Comparison of ENCODE assay signal across 31 cellular contexts in genomic region chr2:21696900-21697299, GRCh38.
A peak's percentile ranks its signal among the peaks of the same experiment; 100 is the strongest.
DNase-seq lines count a peak whose midpoint lies in the region; ATAC-seq and TF ChIP-seq lines count a peak whose summit lies in the region.
"Had no signal": no experiment of that assay in that cellular context is flagged by ENCODE, and none has a peak within 500 bp of the region (broad histone marks: within the 10 kb centered on the region; RNA-seq: fewer than 3 reads in every experiment).

No MANE protein-coding gene starts in this region.

- no peaks in the 10 kb centered on the region; the same call in 1 of the 2 replicates for H3K79me2 ChIP-seq in H9 (ENCODE audit: insufficient read depth, low read length)

- H3K27ac Mint-ChIP-seq in H9 = no peak overlapping the region
- H3K27ac Mint-ChIP-seq: B cell; CD14-positive monocyte; CD4-positive, alpha-beta memory T cell; CD4-positive, alpha-beta T cell; CD4-positive, CD25-positive, alpha-beta regulatory T cell; CD8-positive, alpha-beta memory T cell; CD8-positive, alpha-beta T cell had no signal

- no peaks in the 10 kb centered on the region for H3K36me3 ChIP-seq in esophagus muscularis mucosa
- H3K36me3 ChIP-seq: BE2C; BLaER1; BLaER1 treated with 17β-estradiol and CSF1 and Interleukin-3, amounts not matched to agents 10 nM and 100 nM had no signal

- no peak overlapping the region for H3K4me2 ChIP-seq in H9 (ENCODE audit: insufficient read depth, insufficient read length, low read length)
- H3K4me2 ChIP-seq: A549; BLaER1; BLaER1 treated with 17β-estradiol and CSF1 and Interleukin-3, amounts not matched to agents 10 nM and 100 nM had no signal

- TF ChIP-seq POLR2A in esophagus muscularis mucosa (IDR thresholded peaks at IDR 0.05; ENCODE audit: low read depth) = no peak

- DNase-seq in left ventricle myocardium superior = no peak
- DNase-seq in cardiac septum (ENCODE audit: low spot score) = no peak
- DNase-seq in esophagus muscularis mucosa (ENCODE audit: extremely low spot score) = peak; percentile 37
- no peak for DNase-seq in H9
- DNase-seq: 8988T; ACHN; AML-193; BE2C; C1 segment of cervical spinal cord; Caco-2; Calu3; CD4-positive, alpha-beta memory T cell; CD4-positive, alpha-beta T cell; CD4-positive, CD25-positive, alpha-beta regulatory T cell; CD8-positive, alpha-beta memory T cell; CD8-positive, alpha-beta T cell; COR-L47; DMS 273 treated with DMSO at 0.1 percent for 48 hours; DMS153; DMS53; DMS79; DMS79 treated with DMSO at 0.1 percent for 48 hours; DND-41; EL had no signal

- no peak overlapping the region for H2BK20ac ChIP-seq in H9 (ENCODE audit: low read depth, low read length, poor library complexity, severe bottlenecking)

- no peaks in the 10 kb centered on the region for H3K79me1 ChIP-seq in H9 (ENCODE audit: insufficient read depth, low read depth, low read length, poor library complexity, severe bottlenecking)

- no peak overlapping the region for H3K4me3 ChIP-seq in esophagus muscularis mucosa
- H3K4me3 ChIP-seq: A549; BLaER1; BLaER1 treated with 17β-estradiol and CSF1 and Interleukin-3, amounts not matched to agents 10 nM and 100 nM had no signal

- no peak overlapping the region for H2BK12ac ChIP-seq in H9 (ENCODE audit: insufficient read length, low read depth, low read length)

- no peak overlapping the region for H3K9ac ChIP-seq in H9 (ENCODE audit: extremely low read depth, insufficient read length, low read length)
- H3K9ac ChIP-seq: BLaER1; BLaER1 treated with 17β-estradiol and CSF1 and Interleukin-3, amounts not matched to agents 10 nM and 100 nM had no signal

- H3T11ph ChIP-seq in H9 (ENCODE audit: low read length) = no peak overlapping the region

- H3K18ac ChIP-seq in H9 (ENCODE audit: insufficient read length, low read depth, low read length) = no peak overlapping the region

- H3K23me2 ChIP-seq in H9 (ENCODE audit: insufficient read length, low read depth, low read length, poor library complexity, severe bottlenecking) = no peaks in the 10 kb centered on the region

- no peak overlapping the region for H2AFZ ChIP-seq in H9 (ENCODE audit: low read length)

- H2BK15ac ChIP-seq in H9 (ENCODE audit: low read depth, low read length) = no peak overlapping the region

- no peak overlapping the region for H2AK5ac ChIP-seq in H9 (ENCODE audit: insufficient read length, low read length)

- no peak for TF ChIP-seq EP300 in esophagus muscularis mucosa (IDR thresholded peaks at IDR 0.05)

- H3K23ac ChIP-seq in H9 (ENCODE audit: insufficient read length, low read depth, low read length) = no peak overlapping the region

- no peak overlapping the region for H3K4ac ChIP-seq in H9 (ENCODE audit: low read depth, low read length)

- H4K5ac ChIP-seq in H9 (ENCODE audit: insufficient read length, low read depth, low read length) = no peak overlapping the region

- TF ChIP-seq CTCF in esophagus muscularis mucosa (IDR thresholded peaks at IDR 0.05) (no peak), H9 (conservative IDR thresholded peaks at IDR 0.05) (no peak)

- H3K9me3 ChIP-seq in esophagus muscularis mucosa = no peaks in the 10 kb centered on the region
- no peaks in the 10 kb centered on the region for H3K9me3 ChIP-seq in H9 (ENCODE audit: control insufficient read depth, low read depth, low read length)
- H3K9me3 ChIP-seq: BE2C; BLaER1; BLaER1 treated with 17β-estradiol and CSF1 and Interleukin-3, amounts not matched to agents 10 nM and 100 nM; Caco-2 had no signal

- H4K91ac ChIP-seq in H9 (ENCODE audit: insufficient read length, low read depth, low read length) = no peak overlapping the region

- H2BK120ac ChIP-seq in H9 (ENCODE audit: low read depth, low read length, poor library complexity, severe bottlenecking) = no peak overlapping the region

- no peak overlapping the region for H4K8ac ChIP-seq in H9 (replicated peaks; ENCODE audit: insufficient read length, low read depth, low read length)

- H3K27ac ChIP-seq in esophagus muscularis mucosa (replicated peaks in 1 of 4) (no peak overlapping the region), H9 (ENCODE audit: insufficient read length, low read depth, low read length) (no peak overlapping the region)
- H3K27ac ChIP-seq: 22Rv1; A549; BLaER1; BLaER1 treated with 17β-estradiol and CSF1 and Interleukin-3, amounts not matched to agents 10 nM and 100 nM; C4-2B had no signal

- no peaks in the 10 kb centered on the region for H3K4me1 Mint-ChIP-seq in H9
- H3K4me1 Mint-ChIP-seq: B cell; CD14-positive monocyte; CD4-positive, alpha-beta memory T cell; CD4-positive, CD25-positive, alpha-beta regulatory T cell; CD8-positive, alpha-beta memory T cell had no signal

- peak; percentile 55 for ATAC-seq in left ventricle myocardium superior
- ATAC-seq: A549; CD8-positive, alpha-beta T cell had no signal

- no peak overlapping the region for H2BK5ac ChIP-seq in H9 (ENCODE audit: insufficient read length, low read length)

- H3K36me3 Mint-ChIP-seq in H9 (ENCODE audit: insufficient read depth in 1 of 3, low read depth in 3 of 3) = no peaks in the 10 kb centered on the region
- H3K36me3 Mint-ChIP-seq: CD14-positive monocyte; CD4-positive, alpha-beta memory T cell; CD4-positive, CD25-positive, alpha-beta regulatory T cell; CD8-positive, alpha-beta memory T cell; CD8-positive, alpha-beta T cell had no signal

- H3K4me3 Mint-ChIP-seq in H9 = no peak overlapping the region
- H3K4me3 Mint-ChIP-seq: B cell; CD14-positive monocyte; CD4-positive, alpha-beta memory T cell; CD4-positive, alpha-beta T cell; CD4-positive, CD25-positive, alpha-beta regulatory T cell; CD8-positive, alpha-beta memory T cell; CD8-positive, alpha-beta T cell had no signal

- no peaks in the 10 kb centered on the region for H4K20me1 ChIP-seq in H9 (ENCODE audit: control insufficient read depth, insufficient read depth, insufficient read length)
- H4K20me1 ChIP-seq: BLaER1; BLaER1 treated with 17β-estradiol and CSF1 and Interleukin-3, amounts not matched to agents 10 nM and 100 nM had no signal

- WGBS in esophagus muscularis mucosa = 87% methylated on average over 4 of the region's 4 CpGs
- no CpG with 5 or more reads among the region's 4 CpGs for WGBS in H9 (ENCODE audit: extremely low coverage, insufficient read length, low lambda C conversion rate)

- no peaks in the 10 kb centered on the region for H3K9me3 Mint-ChIP-seq in H9

- no peaks in the 10 kb centered on the region for H3K27me3 ChIP-seq in esophagus muscularis mucosa
- no peaks in the 10 kb centered on the region for H3K27me3 ChIP-seq in H9 (ENCODE audit: insufficient read depth, low read length)
- H3K27me3 ChIP-seq: BE2C; BLaER1; BLaER1 treated with 17β-estradiol and CSF1 and Interleukin-3, amounts not matched to agents 10 nM and 100 nM had no signal

- no peak overlapping the region for H3K56ac ChIP-seq in H9 (ENCODE audit: insufficient read length, low read depth, low read length)

- intact Hi-C loops in left ventricle myocardium superior (cut with micrococcal nuclease) = no loop called here
- intact Hi-C loops in cardiac septum (cut with DNase I) = no loop called here
- intact Hi-C loops in esophagus muscularis mucosa (cut with DNase I) = no loop called here

- H3K4me1 ChIP-seq in esophagus muscularis mucosa (no peaks in the 10 kb centered on the region), H9 (ENCODE audit: insufficient read depth, low read length) (no peaks in the 10 kb centered on the region)
- H3K4me1 ChIP-seq: A549; BLaER1; BLaER1 treated with 17β-estradiol and CSF1 and Interleukin-3, amounts not matched to agents 10 nM and 100 nM; Caco-2 had no signal

- no peaks in the 10 kb centered on the region for H3K27me3 Mint-ChIP-seq in H9 (ENCODE audit: low read depth)
- H3K27me3 Mint-ChIP-seq: B cell; CD4-positive, alpha-beta memory T cell; CD4-positive, alpha-beta T cell; CD4-positive, CD25-positive, alpha-beta regulatory T cell; CD8-positive, alpha-beta memory T cell had no signal

- no peak overlapping the region for H3K14ac ChIP-seq in H9 (ENCODE audit: insufficient read depth, low read length)
